Comparison of ENCODE assay signal across 1 cellular context in genomic region chr18:62781893-62782292, GRCh38.
TF ChIP-seq lines count a peak whose summit lies in the region.

No MANE protein-coding gene starts in this region.

TF ChIP-seq in HepG2, 621 proteins besides CTCF, POLR2A, EP300 and RAD21 (continued from another document):
- TF ChIP-seq GATAD2A (CRISPR knock-in tag; IDR thresholded peaks at IDR 0.05) (0 out of 2 replicates have a peak, but pooled peaks have one; percentile 16), HNRNPL (IDR thresholded peaks at IDR 0.05; ENCODE audit: low read depth, low read length) (no peak), FOXA3 (CRISPR knock-in tag; IDR thresholded peaks at IDR 0.05) (0 out of 2 replicates have a peak, but pooled peaks have one; percentile 15), NFE2L1 (CRISPR knock-in tag; IDR thresholded peaks at IDR 0.05; ENCODE audit: borderline replicate concordance) (no peak), FOXA1 (IDR thresholded peaks at IDR 0.05) (no peak), FOXA1 (CRISPR knock-in tag; IDR thresholded peaks at IDR 0.05) (peak; percentile 42; the same call in 1 of the 2 replicates), CEBPG (CRISPR knock-in tag; IDR thresholded peaks at IDR 0.05) (peak; percentile 37)
